In genomic region chr12:42299392-42300308, GRCh38 we compare ENCODE assay signal across 8 cellular contexts. TPM values are rescaled to one million over a fixed set of nuclear protein-coding genes. Genes with fewer than 3 reads are reported as not detected.
DNase-seq lines count a peak whose midpoint lies in the region; ATAC-seq, FAIRE-seq and TF ChIP-seq lines count a peak whose summit lies in the region.

No MANE protein-coding gene starts in this region.

- peak overlapping the region in 1 of 2 donors; percentile 66 for H3K27ac ChIP-seq in small intestine (ENCODE audit: low read depth in 1 of 2, low read length in 1 of 2)

- H3K4me3 ChIP-seq in small intestine (ENCODE audit: low read depth in 1 of 2, low read length in 2 of 2), result no peak overlapping the region

- peaks cover 2% of the 10 kb centered on the region for H3K27me3 Mint-ChIP-seq in endothelial cell (ENCODE audit: unreplicated experiment)

- no peak for TF ChIP-seq CTCF in endothelial cell (IDR thresholded peaks at IDR 0.05; ENCODE audit: unreplicated experiment)

- H3K36me3 ChIP-seq in small intestine (ENCODE audit: control insufficient read depth in 2 of 2, insufficient read depth in 2 of 2, low read length in 2 of 2), result no peaks in the 10 kb centered on the region

- FAIRE-seq in small intestine (lab: Jason Lieb, UNC), result no peak

- peak; percentile 81 for ATAC-seq in HG03159 (IDR thresholded peaks at IDR 0.05; ENCODE audit: unreplicated experiment)

- no peaks in the 10 kb centered on the region for H3K36me3 Mint-ChIP-seq in endothelial cell (ENCODE audit: low read depth, unreplicated experiment)

- no peaks in the 10 kb centered on the region for H3K4me1 ChIP-seq in small intestine (ENCODE audit: control insufficient read depth in 2 of 2, insufficient read depth in 1 of 2, low read depth in 1 of 2, low read length in 1 of 2)

- no peaks in the 10 kb centered on the region for H3K9me3 ChIP-seq in small intestine (ENCODE audit: control insufficient read depth, low read depth)

- H3K9me3 Mint-ChIP-seq in endothelial cell (ENCODE audit: unreplicated experiment), result no peaks in the 10 kb centered on the region

- DNase-seq in activated naive CD4-positive, alpha-beta T cell treated with Interleukin-2 at 50 U/mL for 16 hours, result peak; percentile 78
- no peak for DNase-seq in activated naive CD4-positive, alpha-beta T cell (lab: John Stamatoyannopoulos, UW)
- peak; percentile 2 to 9 for DNase-seq in activated CD8-positive, alpha-beta memory T cell treated with anti-CD3 and anti-CD28 coated beads for 1 hour (ENCODE audit: extremely low read depth in 1 of 2, low read depth in 1 of 2)
- DNase-seq in non-pigmented ciliary epithelial cell (ENCODE audit: low read depth), result peak; percentile 64
- DNase-seq in small intestine, result no peak
- DNase-seq in endothelial cell (ENCODE audit: low spot score), result no peak
- no peak for DNase-seq in iPS-NIHi11 (ENCODE audit: low spot score)

- no peak overlapping the region for H3K4me3 Mint-ChIP-seq in endothelial cell (ENCODE audit: unreplicated experiment)

- WGBS in small intestine, 3 donors, result 60 to 71% (median 67%) methylated on average over 8 of the region's 8 CpGs

- no peaks in the 10 kb centered on the region for H3K4me1 Mint-ChIP-seq in endothelial cell (ENCODE audit: unreplicated experiment)

- no peak overlapping the region for H3K27ac Mint-ChIP-seq in endothelial cell (ENCODE audit: unreplicated experiment)

- no peaks in the 10 kb centered on the region for H3K27me3 ChIP-seq in small intestine (ENCODE audit: control insufficient read depth in 2 of 2, insufficient read depth in 2 of 2, low read length in 2 of 2)

RNA-seq across cellular contexts. Expression of gene ZCRB1, which starts 26.2 kb away (rescaled TPM):
- polyA plus RNA-seq in small intestine, result 10 to 100 TPM; 29.7 to 36.5 (median 34.0) TPM
- total RNA-seq in endothelial cell (ENCODE audit: unreplicated experiment), result 31.5 TPM

RNA-seq across cellular contexts. Expression of gene PPHLN1, which starts 26.3 kb away (rescaled TPM):
- polyA plus RNA-seq in small intestine, result 10 to 100 TPM; 25.7 to 30.6 (median 27.0) TPM
- 50.3 TPM for total RNA-seq in endothelial cell (ENCODE audit: unreplicated experiment)

Comparison
In these comparisons a context has a peak if more than half of its experiments do, and no peak if none do; other contexts are left out.
1. DNase-seq: peak in activated naive CD4-positive, alpha-beta T cell treated with Interleukin-2 at 50 U/mL for 16 hours (single experiment), activated CD8-positive, alpha-beta memory T cell treated with anti-CD3 and anti-CD28 coated beads for 1 hour (2 of 2) and non-pigmented ciliary epithelial cell (single experiment); none in activated naive CD4-positive, alpha-beta T cell (0 of 4), small intestine (single experiment), endothelial cell (single experiment) and iPS-NIHi11 (single experiment).